6 cellular contexts compared by ENCODE assay signal in genomic region chr3:151808926-151809325, GRCh38. TPM values are rescaled to one million over a fixed set of nuclear protein-coding genes. Genes with fewer than 3 reads are reported as not detected.
"Had no signal": no experiment of that assay in that cellular context is flagged by ENCODE, and none has a peak within 500 bp of the region (broad histone marks: within the 10 kb centered on the region; RNA-seq: fewer than 3 reads in every experiment).

No MANE protein-coding gene starts in this region.

RNA-seq across cellular contexts. Expression of gene AADAC, which starts 5.0 kb away (rescaled TPM):
- total RNA-seq: MCF 10A; Right ventricle myocardium superior; SJCRH30; SK-MEL-5; T-helper 1 cell treated with Interleukin-12 subunit alpha and Interleukin-12 subunit beta and Interleukin-4 antibody, amounts not matched to agents 30 ng/mL and 1 ng/mL, for 36 hours; T-helper 17 cell had no signal
